ENCODE assay signal across 14 cellular contexts in genomic region chr10:9869777-9870176, GRCh38.
A peak's percentile ranks its signal among the peaks of the same experiment; 100 is the strongest.
DNase-seq lines count a peak whose midpoint lies in the region; ATAC-seq and TF ChIP-seq lines count a peak whose summit lies in the region.
"Had no signal": no experiment of that assay in that cellular context is flagged by ENCODE, and none has a peak within 500 bp of the region (broad histone marks: within the 10 kb centered on the region; RNA-seq: fewer than 3 reads in every experiment).

No MANE protein-coding gene starts in this region.

- peaks cover 5% of the 10 kb centered on the region for H3K9me3 Mint-ChIP-seq in nephron
- H3K9me3 Mint-ChIP-seq in endothelial cell (ENCODE audit: unreplicated experiment): no peaks in the 10 kb centered on the region

- H3K79me2 ChIP-seq in Karpas-422 (ENCODE audit: low read length): no peaks in the 10 kb centered on the region
- H3K79me2 ChIP-seq in OCI-LY7 (ENCODE audit: insufficient read depth, low read depth, low read length): no peaks in the 10 kb centered on the region

- H3K27me3 ChIP-seq in Karpas-422 (ENCODE audit: low read length) (no peaks in the 10 kb centered on the region), heart right ventricle (no peaks in the 10 kb centered on the region)
- H3K27me3 ChIP-seq: BLaER1 treated with 17β-estradiol and CSF1 and Interleukin-3, amounts not matched to agents 10 nM and 100 nM had no signal

- H3K9me2 ChIP-seq in Karpas-422 (replicated peaks; ENCODE audit: insufficient read depth, low read length) (no peaks in the 10 kb centered on the region), OCI-LY7 (ENCODE audit: insufficient read depth, low read length) (no peaks in the 10 kb centered on the region)

- H3K9me3 ChIP-seq in Karpas-422 (ENCODE audit: low read length) (peaks cover 10% of the 10 kb centered on the region; the same call in 1 of the 2 replicates), OCI-LY7 (ENCODE audit: low read length) (no peaks in the 10 kb centered on the region), heart right ventricle (no peaks in the 10 kb centered on the region)
- H3K9me3 ChIP-seq: BLaER1 treated with 17β-estradiol and CSF1 and Interleukin-3, amounts not matched to agents 10 nM and 100 nM; HAP-1 had no signal

- H3K36me3 ChIP-seq in Karpas-422 (ENCODE audit: insufficient read depth, low read length): peaks cover 8% of the 10 kb centered on the region; the same call in 1 of the 2 replicates
- no peaks in the 10 kb centered on the region for H3K36me3 ChIP-seq in OCI-LY7 (ENCODE audit: insufficient read depth, low read length)
- H3K36me3 ChIP-seq in heart right ventricle: no peaks in the 10 kb centered on the region
- H3K36me3 ChIP-seq: BLaER1 treated with 17β-estradiol and CSF1 and Interleukin-3, amounts not matched to agents 10 nM and 100 nM; HAP-1 had no signal

- H3K4me3 ChIP-seq in Karpas-422 (ENCODE audit: low read length) (no peak overlapping the region), OCI-LY7 (ENCODE audit: low read depth, low read length, poor library complexity, severe bottlenecking) (no peak overlapping the region), heart right ventricle (no peak overlapping the region)
- H3K4me3 ChIP-seq: BLaER1 treated with 17β-estradiol and CSF1 and Interleukin-3, amounts not matched to agents 10 nM and 100 nM; GM12878; GM23248; HAP-1 had no signal

- POLR2A ChIA-PET in OCI-LY7 (lab: Charles Lee): interaction anchor here (0.6 to 2.1 kb wide), 5 partner anchors 10 to 1167 kb away, joined by 3 to 11 read pairs (median 3); no protein-coding TSS in a partner anchor

- DNase-seq in Karpas-422: no peak
- peak; percentile 73 for DNase-seq in cerebellar cortex (ENCODE audit: low spot score)
- DNase-seq in NCI-H187 (lab: John Stamatoyannopoulos, UW): no peak
- no peak for DNase-seq in OCI-LY7 (ENCODE audit: low spot score)
- no peak for DNase-seq in endothelial cell (ENCODE audit: low spot score)
- DNase-seq in heart right ventricle: no peak
- DNase-seq: ACHN; CD4-positive, CD25-positive, alpha-beta regulatory T cell; DMS53; GM23248 had no signal

- H2AFZ ChIP-seq in Karpas-422 (ENCODE audit: low read length) (peak overlapping the region; percentile 91; the same call in 1 of the 2 replicates), OCI-LY7 (ENCODE audit: low read length) (no peak overlapping the region)
- H2AFZ ChIP-seq: GM23248 had no signal

- no peak for TF ChIP-seq CTCF in nephron (IDR thresholded peaks at IDR 0.05; ENCODE audit: unreplicated experiment in 3 of 3)
- no peak for TF ChIP-seq CTCF in OCI-LY7 (conservative IDR thresholded peaks at IDR 0.05; ENCODE audit: low read length)
- no peak for TF ChIP-seq CTCF in endothelial cell (IDR thresholded peaks at IDR 0.05; ENCODE audit: unreplicated experiment)
- TF ChIP-seq CTCF in heart right ventricle (IDR thresholded peaks at IDR 0.05): no peak

- intact Hi-C loops in OCI-LY7 (cut with micrococcal nuclease; ENCODE audit: unreplicated experiment) (no loop called here), heart right ventricle (cut with DNase I) (loop anchor here in 1 of 10 donors (10.0 kb wide), 1 partner anchor 55 kb away; no protein-coding TSS in a partner anchor)

- peak overlapping the region; percentile 68 to 83 (median 72) for H3K27ac Mint-ChIP-seq in nephron
- no peak overlapping the region for H3K27ac Mint-ChIP-seq in endothelial cell (ENCODE audit: unreplicated experiment)
- H3K27ac Mint-ChIP-seq: CD4-positive, CD25-positive, alpha-beta regulatory T cell had no signal

- peak overlapping the region; percentile 45 for H3K27ac ChIP-seq in Karpas-422 (ENCODE audit: low read length)
- H3K27ac ChIP-seq in OCI-LY7 (ENCODE audit: low read depth, low read length, poor library complexity, severe bottlenecking): no peak overlapping the region
- H3K27ac ChIP-seq in heart right ventricle: no peak overlapping the region
- H3K27ac ChIP-seq: BLaER1 treated with 17β-estradiol and CSF1 and Interleukin-3, amounts not matched to agents 10 nM and 100 nM; GM23248 had no signal

- H3K9ac ChIP-seq in Karpas-422 (ENCODE audit: low read length): no peak overlapping the region
- H3K9ac ChIP-seq: BLaER1 treated with 17β-estradiol and CSF1 and Interleukin-3, amounts not matched to agents 10 nM and 100 nM; GM23248 had no signal

- CTCF ChIA-PET in OCI-LY7 (lab: Charles Lee; ENCODE audit: unreplicated experiment): no interaction called here

- H4K20me1 ChIP-seq in Karpas-422 (ENCODE audit: insufficient read depth, low read depth, low read length) (no peaks in the 10 kb centered on the region), OCI-LY7 (ENCODE audit: insufficient read depth, low read length) (no peaks in the 10 kb centered on the region)
- H4K20me1 ChIP-seq: BLaER1 treated with 17β-estradiol and CSF1 and Interleukin-3, amounts not matched to agents 10 nM and 100 nM had no signal

- no peak overlapping the region for H3K4me3 Mint-ChIP-seq in nephron
- H3K4me3 Mint-ChIP-seq in endothelial cell (ENCODE audit: unreplicated experiment): no peak overlapping the region
- H3K4me3 Mint-ChIP-seq: CD4-positive, CD25-positive, alpha-beta regulatory T cell had no signal

- ATAC-seq in heart right ventricle: no peak
- ATAC-seq: GM12878 had no signal

- H3K4me2 ChIP-seq in Karpas-422 (ENCODE audit: low read depth, low read length, poor library complexity, severe bottlenecking) (no peak overlapping the region), OCI-LY7 (ENCODE audit: low read length) (no peak overlapping the region)
- H3K4me2 ChIP-seq: BLaER1 treated with 17β-estradiol and CSF1 and Interleukin-3, amounts not matched to agents 10 nM and 100 nM had no signal

- H3K4me1 ChIP-seq in Karpas-422 (ENCODE audit: low read length): peaks cover 64% of the 10 kb centered on the region
- H3K4me1 ChIP-seq in OCI-LY7 (ENCODE audit: insufficient read depth, low read length, poor library complexity, severe bottlenecking): no peaks in the 10 kb centered on the region
- H3K4me1 ChIP-seq in heart right ventricle: no peaks in the 10 kb centered on the region
- H3K4me1 ChIP-seq: BLaER1 treated with 17β-estradiol and CSF1 and Interleukin-3, amounts not matched to agents 10 nM and 100 nM; HAP-1 had no signal

- H3K4me1 Mint-ChIP-seq in nephron: peaks cover 10% of the 10 kb centered on the region
- no peaks in the 10 kb centered on the region for H3K4me1 Mint-ChIP-seq in endothelial cell (ENCODE audit: unreplicated experiment)
- H3K4me1 Mint-ChIP-seq: CD4-positive, CD25-positive, alpha-beta regulatory T cell had no signal

- 43 to 55% methylated on average over 2 of the region's 2 CpGs for WGBS in heart right ventricle, 2 donors

- no peaks in the 10 kb centered on the region for H3K36me3 Mint-ChIP-seq in nephron (ENCODE audit: low read depth)
- no peaks in the 10 kb centered on the region for H3K36me3 Mint-ChIP-seq in endothelial cell (ENCODE audit: low read depth, unreplicated experiment)
- H3K36me3 Mint-ChIP-seq: CD4-positive, CD25-positive, alpha-beta regulatory T cell had no signal

- no TSS peak for BruUV-seq in OCI-LY7 (replicated peaks; lab: Mats Ljungman, UMichigan)

- H3K27me3 Mint-ChIP-seq in nephron (ENCODE audit: low read depth) (no peaks in the 10 kb centered on the region), endothelial cell (ENCODE audit: unreplicated experiment) (no peaks in the 10 kb centered on the region)
- H3K27me3 Mint-ChIP-seq: CD4-positive, CD25-positive, alpha-beta regulatory T cell had no signal
